In genomic region chr14:105697955-105698354, GRCh38 we compare ENCODE assay signal across 7 cellular contexts.
A peak's percentile ranks its signal among the peaks of the same experiment; 100 is the strongest.
DNase-seq lines count a peak whose midpoint lies in the region; ATAC-seq and TF ChIP-seq lines count a peak whose summit lies in the region.
"Not testable (repeated sequence)": the region's sequence is repeated elsewhere in the genome, so short reads cannot be mapped to it uniquely, and the experiment has no call there.

No MANE protein-coding gene starts in this region.

- H4K20me1 ChIP-seq in OCI-LY3 (ENCODE audit: insufficient read depth, low read length), result not testable (repeated sequence)

- peak overlapping the region; percentile 47; the same call in 1 of the 2 replicates for H3K9ac ChIP-seq in OCI-LY3 (ENCODE audit: low read length)

- not testable (repeated sequence) for TF ChIP-seq CTCF in HEK293 (tag by site-specific recombination; IDR thresholded peaks at IDR 0.05); OCI-LY3 (IDR thresholded peaks at IDR 0.05; ENCODE audit: low read depth, low read length); nephron progenitor cell (IDR thresholded peaks at IDR 0.05)

- H3K27me3 ChIP-seq in CD4-positive, CD25-positive, alpha-beta regulatory T cell (ENCODE audit: control insufficient read depth, insufficient read depth, low read length); OCI-LY3 (ENCODE audit: low read depth, low read length): not testable (repeated sequence)

- H3K79me2 ChIP-seq in OCI-LY3 (ENCODE audit: low read length), result not testable (repeated sequence)

- H3K27me3 Mint-ChIP-seq in CD4-positive, CD25-positive, alpha-beta regulatory T cell; activated CD4-positive, alpha-beta T cell treated with anti-CD3 and anti-CD28 coated beads, Interleukin-2, amount 10 ng/mL, durations not matched to agents 24 days and 14 days; activated T-cell treated with anti-CD3 and anti-CD28 coated beads, Interleukin-2, amount 50 U/mL, for 24 hours: not testable (repeated sequence)
- peaks cover 14% of the 10 kb centered on the region for H3K27me3 Mint-ChIP-seq in activated naive CD8-positive, alpha-beta T cell treated with anti-CD3 and anti-CD28 coated beads, Interleukin-2, amount 50 U/mL, for 24 hours
- peaks cover 17% of the 10 kb centered on the region for H3K27me3 Mint-ChIP-seq in nephron progenitor cell (ENCODE audit: low read depth, poor library complexity)

- H3K4me3 ChIP-seq in CD4-positive, CD25-positive, alpha-beta regulatory T cell (ENCODE audit: low read depth, low read length); HEK293 (ENCODE audit: low read depth, low read length); OCI-LY3 (ENCODE audit: low read length): not testable (repeated sequence)

- H3K9me3 Mint-ChIP-seq in CD4-positive, CD25-positive, alpha-beta regulatory T cell; activated CD4-positive, alpha-beta T cell treated with anti-CD3 and anti-CD28 coated beads, Interleukin-2, amount 10 ng/mL, durations not matched to agents 24 days and 14 days; activated T-cell treated with anti-CD3 and anti-CD28 coated beads, Interleukin-2, amount 50 U/mL, for 24 hours; activated naive CD8-positive, alpha-beta T cell treated with anti-CD3 and anti-CD28 coated beads, Interleukin-2, amount 50 U/mL, for 24 hours: not testable (repeated sequence)
- peaks cover 66% of the 10 kb centered on the region for H3K9me3 Mint-ChIP-seq in nephron progenitor cell

- peak overlapping the region in 2 of 3 donors; percentile 7 to 80 for H3K27ac Mint-ChIP-seq in CD4-positive, CD25-positive, alpha-beta regulatory T cell
- H3K27ac Mint-ChIP-seq in activated CD4-positive, alpha-beta T cell treated with anti-CD3 and anti-CD28 coated beads, Interleukin-2, amount 10 ng/mL, durations not matched to agents 24 days and 14 days, result peak overlapping the region; percentile 22
- peak overlapping the region; percentile 15 for H3K27ac Mint-ChIP-seq in activated T-cell treated with anti-CD3 and anti-CD28 coated beads, Interleukin-2, amount 50 U/mL, for 24 hours
- peak overlapping the region; percentile 49 for H3K27ac Mint-ChIP-seq in activated naive CD8-positive, alpha-beta T cell treated with anti-CD3 and anti-CD28 coated beads, Interleukin-2, amount 50 U/mL, for 24 hours
- H3K27ac Mint-ChIP-seq in nephron progenitor cell, result peak overlapping the region; percentile 49

- not testable (repeated sequence) for H2AFZ ChIP-seq in OCI-LY3 (ENCODE audit: low read depth, low read length)

- not testable (repeated sequence) for H3K27ac ChIP-seq in CD4-positive, CD25-positive, alpha-beta regulatory T cell (ENCODE audit: insufficient read depth, low read length, poor library complexity, severe bottlenecking); HEK293 (ENCODE audit: extremely low read depth, low read depth, low read length)
- H3K27ac ChIP-seq in OCI-LY3 (ENCODE audit: low read length), result peak overlapping the region; percentile 67

- not testable (repeated sequence) for ATAC-seq in CD4-positive, CD25-positive, alpha-beta regulatory T cell (ENCODE audit: low read depth in 2 of 2); activated naive CD8-positive, alpha-beta T cell treated with anti-CD3 and anti-CD28 coated beads, Interleukin-2, amount 50 U/mL, for 24 hours

- H3K36me3 Mint-ChIP-seq in CD4-positive, CD25-positive, alpha-beta regulatory T cell; activated CD4-positive, alpha-beta T cell treated with anti-CD3 and anti-CD28 coated beads, Interleukin-2, amount 10 ng/mL, durations not matched to agents 24 days and 14 days (ENCODE audit: low read depth); activated T-cell treated with anti-CD3 and anti-CD28 coated beads, Interleukin-2, amount 50 U/mL, for 24 hours (ENCODE audit: low read depth); activated naive CD8-positive, alpha-beta T cell treated with anti-CD3 and anti-CD28 coated beads, Interleukin-2, amount 50 U/mL, for 24 hours (ENCODE audit: low read depth): not testable (repeated sequence)
- peaks cover 35% of the 10 kb centered on the region for H3K36me3 Mint-ChIP-seq in nephron progenitor cell (ENCODE audit: low read depth)

- CTCF ChIA-PET in HEK293 (lab: Yijun Ruan, JAX), result not testable (repeated sequence)

- peaks cover 6 to 22% (median 13%) of the 10 kb centered on the region in 4 donors for H3K4me1 Mint-ChIP-seq in CD4-positive, CD25-positive, alpha-beta regulatory T cell
- not testable (repeated sequence) for H3K4me1 Mint-ChIP-seq in activated CD4-positive, alpha-beta T cell treated with anti-CD3 and anti-CD28 coated beads, Interleukin-2, amount 10 ng/mL, durations not matched to agents 24 days and 14 days; activated T-cell treated with anti-CD3 and anti-CD28 coated beads, Interleukin-2, amount 50 U/mL, for 24 hours (ENCODE audit: low read depth); nephron progenitor cell
- H3K4me1 Mint-ChIP-seq in activated naive CD8-positive, alpha-beta T cell treated with anti-CD3 and anti-CD28 coated beads, Interleukin-2, amount 50 U/mL, for 24 hours, result peaks cover 30% of the 10 kb centered on the region

- H3K9me3 ChIP-seq in CD4-positive, CD25-positive, alpha-beta regulatory T cell (ENCODE audit: control insufficient read depth in 2 of 2, low read length in 2 of 2); HEK293 (ENCODE audit: control insufficient read depth, insufficient read depth, low read depth, low read length); OCI-LY3 (ENCODE audit: insufficient read depth, low read length): not testable (repeated sequence)

- DNase-seq in CD4-positive, CD25-positive, alpha-beta regulatory T cell; activated CD4-positive, alpha-beta T cell treated with anti-CD3 and anti-CD28 coated beads, Interleukin-2, amount 10 ng/mL, durations not matched to agents 24 days and 14 days; activated naive CD8-positive, alpha-beta T cell treated with anti-CD3 and anti-CD28 coated beads, Interleukin-2, amount 50 U/mL, for 24 hours; nephron progenitor cell: not testable (repeated sequence)
- DNase-seq in activated T-cell treated with anti-CD3 and anti-CD28 coated beads, Interleukin-2, amount 50 U/mL, for 24 hours, result peak; percentile 7

- not testable (repeated sequence) for H3K4me1 ChIP-seq in CD4-positive, CD25-positive, alpha-beta regulatory T cell (ENCODE audit: control insufficient read depth, insufficient read depth, low read length, poor library complexity, severe bottlenecking); HEK293 (ENCODE audit: control insufficient read depth, insufficient read depth, low read length)
- H3K4me1 ChIP-seq in OCI-LY3 (ENCODE audit: low read length), result peaks cover 14% of the 10 kb centered on the region

- H3K4me3 Mint-ChIP-seq in CD4-positive, CD25-positive, alpha-beta regulatory T cell, result peak overlapping the region in 1 of 4 donors; percentile 47
- not testable (repeated sequence) for H3K4me3 Mint-ChIP-seq in activated CD4-positive, alpha-beta T cell treated with anti-CD3 and anti-CD28 coated beads, Interleukin-2, amount 10 ng/mL, durations not matched to agents 24 days and 14 days; activated T-cell treated with anti-CD3 and anti-CD28 coated beads, Interleukin-2, amount 50 U/mL, for 24 hours; activated naive CD8-positive, alpha-beta T cell treated with anti-CD3 and anti-CD28 coated beads, Interleukin-2, amount 50 U/mL, for 24 hours; nephron progenitor cell

- POLR2A ChIA-PET in HEK293 (lab: Yijun Ruan, JAX), result not testable (repeated sequence)

- intact Hi-C loops in activated CD4-positive, alpha-beta T cell treated with anti-CD3 and anti-CD28 coated beads, Interleukin-2, amount 10 ng/mL, durations not matched to agents 24 days and 14 days (cut with micrococcal nuclease), result not testable (repeated sequence)

- not testable (repeated sequence) for H3K36me3 ChIP-seq in CD4-positive, CD25-positive, alpha-beta regulatory T cell (ENCODE audit: control insufficient read depth, insufficient read depth, low read length); HEK293 (ENCODE audit: control insufficient read depth in 2 of 2, insufficient read depth in 1 of 2, low read length in 2 of 2); OCI-LY3 (replicated peaks; ENCODE audit: low read depth, low read length)

- not testable (repeated sequence) for H3K4me2 ChIP-seq in OCI-LY3 (ENCODE audit: low read length)

TF ChIP-seq in HEK293, 187 proteins besides CTCF, POLR2A, EP300 and RAD21:
- peak; percentile 49; the same call in 1 of the 2 replicates for TF ChIP-seq ZSCAN4 (tag by site-specific recombination; IDR thresholded peaks at IDR 0.05)
